9 cellular contexts compared by ENCODE assay signal in genomic region chr6:15400572-15401004, GRCh38.
DNase-seq lines count a peak whose midpoint lies in the region; ATAC-seq and TF ChIP-seq lines count a peak whose summit lies in the region.
"Had no signal": no experiment of that assay in that cellular context is flagged by ENCODE, and none has a peak within 500 bp of the region (broad histone marks: within the 10 kb centered on the region; RNA-seq: fewer than 3 reads in every experiment).

No MANE protein-coding gene starts in this region.

- H2AFZ ChIP-seq in parathyroid adenoma = no peak overlapping the region

- CTCF ChIA-PET in CD8-positive, alpha-beta T cell (lab: Charles Lee) = interaction anchor here (1.2 kb wide), 1 partner anchor 13 kb away, joined by 3 read pairs; no protein-coding TSS in a partner anchor
- CTCF ChIA-PET in activated CD8-positive, alpha-beta T cell treated with anti-CD3 and anti-CD28 coated beads, Interleukin-2, amount 10 ng/mL, durations not matched to agents 7 days and 5 days (lab: Charles Lee) = interaction anchor here (1.0 to 2.8 kb wide), 11 partner anchors 11 to 90 kb away, joined by 3 to 13 read pairs (median 5); no protein-coding TSS in a partner anchor

- H3K4me3 ChIP-seq in CD8-positive, alpha-beta T cell (ENCODE audit: low read depth, low read length) = peak overlapping the region; percentile 32
- H3K4me3 ChIP-seq in NB4 (ENCODE audit: low read depth, low read length) (peak overlapping the region; percentile 9), cardiac muscle cell (no peak overlapping the region), parathyroid adenoma (ENCODE audit: low read depth, low read length) (no peak overlapping the region)

- TF ChIP-seq POLR2A in NB4 (IDR thresholded peaks at IDR 0.05; ENCODE audit: extremely low read depth, insufficient read length) = no peak

- no peaks in the 10 kb centered on the region for H3K9me3 Mint-ChIP-seq in CD8-positive, alpha-beta T cell
- no peaks in the 10 kb centered on the region for H3K9me3 Mint-ChIP-seq in activated CD8-positive, alpha-beta T cell treated with anti-CD3 and anti-CD28 coated beads, Interleukin-2, amount 10 ng/mL, durations not matched to agents 7 days and 5 days (ENCODE audit: insufficient read depth)

- no peaks in the 10 kb centered on the region for H3K36me3 Mint-ChIP-seq in CD8-positive, alpha-beta T cell
- peaks cover 10% of the 10 kb centered on the region for H3K36me3 Mint-ChIP-seq in activated CD8-positive, alpha-beta T cell treated with anti-CD3 and anti-CD28 coated beads, Interleukin-2, amount 10 ng/mL, durations not matched to agents 7 days and 5 days (ENCODE audit: low read depth)

- peak; percentile 70 for ATAC-seq in CD8-positive, alpha-beta T cell
- ATAC-seq in activated CD8-positive, alpha-beta T cell treated with anti-CD3 and anti-CD28 coated beads, Interleukin-2, amount 10 ng/mL, durations not matched to agents 7 days and 5 days = peak; percentile 67
- ATAC-seq in GM21526 (IDR thresholded peaks at IDR 0.05; ENCODE audit: low FRiP score, unreplicated experiment) (no peak), GM18519 (IDR thresholded peaks at IDR 0.05; ENCODE audit: low FRiP score, unreplicated experiment) (no peak)

- POLR2A ChIA-PET in CD8-positive, alpha-beta T cell (lab: Charles Lee) = interaction anchor here (0.6 to 2.9 kb wide), 4 partner anchors 11 to 1079 kb away, joined by 3 to 13 read pairs (median 4); no protein-coding TSS in a partner anchor
- POLR2A ChIA-PET in activated CD8-positive, alpha-beta T cell treated with anti-CD3 and anti-CD28 coated beads, Interleukin-2, amount 10 ng/mL, durations not matched to agents 7 days and 5 days (lab: Charles Lee) = interaction anchor here (0.6 to 1.5 kb wide), 5 partner anchors 19 to 34 kb away, joined by 3 to 4 read pairs (median 3); no protein-coding TSS in a partner anchor

- intact Hi-C loops in CD8-positive, alpha-beta T cell (cut with DNase I, micrococcal nuclease) = no loop called here

- peak overlapping the region; percentile 87 for H3K4me3 Mint-ChIP-seq in CD8-positive, alpha-beta T cell
- H3K4me3 Mint-ChIP-seq in activated CD8-positive, alpha-beta T cell treated with anti-CD3 and anti-CD28 coated beads, Interleukin-2, amount 10 ng/mL, durations not matched to agents 7 days and 5 days = peak overlapping the region; percentile 70

- H3K4me1 Mint-ChIP-seq in CD8-positive, alpha-beta T cell (ENCODE audit: low read depth) = peaks cover 80% of the 10 kb centered on the region
- peaks cover 82% of the 10 kb centered on the region for H3K4me1 Mint-ChIP-seq in activated CD8-positive, alpha-beta T cell treated with anti-CD3 and anti-CD28 coated beads, Interleukin-2, amount 10 ng/mL, durations not matched to agents 7 days and 5 days (ENCODE audit: low read depth)

- H3K27me3 ChIP-seq in CD8-positive, alpha-beta T cell (ENCODE audit: insufficient read depth, low read length) = no peaks in the 10 kb centered on the region
- H3K27me3 ChIP-seq in cardiac muscle cell (no peaks in the 10 kb centered on the region), parathyroid adenoma (ENCODE audit: control insufficient read depth, insufficient read depth, low read length) (no peaks in the 10 kb centered on the region)

- no peaks in the 10 kb centered on the region for H3K27me3 Mint-ChIP-seq in CD8-positive, alpha-beta T cell (ENCODE audit: low read depth)
- H3K27me3 Mint-ChIP-seq in activated CD8-positive, alpha-beta T cell treated with anti-CD3 and anti-CD28 coated beads, Interleukin-2, amount 10 ng/mL, durations not matched to agents 7 days and 5 days (ENCODE audit: low read depth) = no peaks in the 10 kb centered on the region

- peak overlapping the region; percentile 56 for H3K4me2 ChIP-seq in parathyroid adenoma (ENCODE audit: low read length)

- H3K9ac ChIP-seq in parathyroid adenoma = no peak overlapping the region

- H3K9me3 ChIP-seq in CD8-positive, alpha-beta T cell (ENCODE audit: low read length) = no peaks in the 10 kb centered on the region
- H3K9me3 ChIP-seq in cardiac muscle cell (ENCODE audit: low read depth) (no peaks in the 10 kb centered on the region), parathyroid adenoma (ENCODE audit: control insufficient read depth, low read length) (no peaks in the 10 kb centered on the region)

- peaks cover 26% of the 10 kb centered on the region for H3K79me2 ChIP-seq in parathyroid adenoma

- no peak for TF ChIP-seq CTCF in CD8-positive, alpha-beta T cell (IDR thresholded peaks at IDR 0.05)
- no peak for TF ChIP-seq CTCF in NB4 (IDR thresholded peaks at IDR 0.05; ENCODE audit: low read depth, low read length)
- TF ChIP-seq CTCF in cardiac muscle cell (IDR thresholded peaks at IDR 0.05; ENCODE audit: low read depth, low read length) = no peak
- no peak for TF ChIP-seq CTCF in parathyroid adenoma (IDR thresholded peaks at IDR 0.05)

- peaks cover 52% of the 10 kb centered on the region for H3K4me1 ChIP-seq in CD8-positive, alpha-beta T cell (ENCODE audit: insufficient read depth, low read length)
- peaks cover 54% of the 10 kb centered on the region for H3K4me1 ChIP-seq in cardiac muscle cell (ENCODE audit: low read depth)
- peaks cover 18% of the 10 kb centered on the region for H3K4me1 ChIP-seq in parathyroid adenoma

- H3K36me3 ChIP-seq in CD8-positive, alpha-beta T cell (ENCODE audit: insufficient read depth, low read length) = no peaks in the 10 kb centered on the region
- H3K36me3 ChIP-seq in cardiac muscle cell = no peaks in the 10 kb centered on the region
- no peaks in the 10 kb centered on the region for H3K36me3 ChIP-seq in parathyroid adenoma (ENCODE audit: control insufficient read depth, insufficient read depth, low read length)

- H3K27ac ChIP-seq in CD8-positive, alpha-beta T cell (ENCODE audit: low read depth, low read length) = no peak overlapping the region
- H3K27ac ChIP-seq in cardiac muscle cell (peak overlapping the region; percentile 28), parathyroid adenoma (peak overlapping the region; percentile 8)
- H3K27ac ChIP-seq: epithelial cell of prostate had no signal

- peak in 4 of 7 experiments; percentile 12 to 47 (median 33) for DNase-seq in CD8-positive, alpha-beta T cell
- DNase-seq in NB4 (ENCODE audit: low read depth) (peak; percentile 71), cardiac muscle cell (ENCODE audit: low read depth in 1 of 2, low spot score in 1 of 2) (peak; percentile 53 to 62)
- peak; percentile 70 for DNase-seq in activated CD8-positive, alpha-beta T cell treated with anti-CD3 and anti-CD28 coated beads, Interleukin-2, amount 10 ng/mL, durations not matched to agents 7 days and 5 days
- no peak for DNase-seq in activated CD4-positive, CD25-positive, alpha-beta regulatory T cell treated with anti-CD3 and anti-CD28 coated beads, Interleukin-2, amount 50 U/mL, for 72 hours

- H3K27ac Mint-ChIP-seq in CD8-positive, alpha-beta T cell = peak overlapping the region; percentile 74
- peak overlapping the region; percentile 91 for H3K27ac Mint-ChIP-seq in activated CD8-positive, alpha-beta T cell treated with anti-CD3 and anti-CD28 coated beads, Interleukin-2, amount 10 ng/mL, durations not matched to agents 7 days and 5 days

Comparison
In these comparisons a context has a peak if more than half of its experiments do, and no peak if none do; other contexts are left out.
1. ATAC-seq: peak in CD8-positive, alpha-beta T cell (single experiment) and activated CD8-positive, alpha-beta T cell treated with anti-CD3 and anti-CD28 coated beads, Interleukin-2, amount 10 ng/mL, durations not matched to agents 7 days and 5 days (single experiment); none in GM21526 (single experiment) and GM18519 (single experiment).
2. H3K4me3 ChIP-seq: peak in CD8-positive, alpha-beta T cell (single experiment) and NB4 (single experiment); none in cardiac muscle cell (single experiment) and parathyroid adenoma (single experiment).